Comparison of ENCODE assay signal across 9 cellular contexts in genomic region chrX:9530848-9531274, GRCh38.
DNase-seq lines count a peak whose midpoint lies in the region; ATAC-seq and TF ChIP-seq lines count a peak whose summit lies in the region.
"Had no signal": no experiment of that assay in that cellular context is flagged by ENCODE, and none has a peak within 500 bp of the region (broad histone marks: within the 10 kb centered on the region; RNA-seq: fewer than 3 reads in every experiment).

No MANE protein-coding gene starts in this region.

- TF ChIP-seq CTCF in Panc1 (IDR thresholded peaks at IDR 0.05): no peak

- in situ Hi-C loops in Panc1 (cut with HindIII; ENCODE audit: low pct_unique_long_range_greater_than_20kb, low sequenced_read_pairs): no loop called here

- no TSS peak for BruUV-seq in Panc1 (replicated peaks; lab: Mats Ljungman, UMichigan)

- H3K9me3 ChIP-seq in Panc1 (ENCODE audit: control insufficient read depth, insufficient read depth, low read depth, low read length) (no peaks in the 10 kb centered on the region), aorta (ENCODE audit: control insufficient read depth, low read length) (no peaks in the 10 kb centered on the region)
- H3K9me3 ChIP-seq: upper lobe of left lung had no signal

- POLR2A ChIA-PET in Panc1 (lab: Charles Lee): no interaction called here

- CTCF ChIA-PET in Panc1 (lab: Charles Lee): interaction anchor here (0.6 kb wide), 1 partner anchor 198 kb away, joined by 7 read pairs; no protein-coding TSS in a partner anchor

- H3K4me3 ChIP-seq in Panc1 (ENCODE audit: low read depth in 2 of 2, low read length in 2 of 2) (no peak overlapping the region), aorta (ENCODE audit: low read length in 2 of 2) (no peak overlapping the region)
- H3K4me3 ChIP-seq: upper lobe of left lung had no signal

- H3K27me3 ChIP-seq in Panc1 (ENCODE audit: control insufficient read depth, insufficient read depth, low read length) (no peaks in the 10 kb centered on the region), aorta (ENCODE audit: control insufficient read depth in 1 of 2, insufficient read depth in 2 of 2, low read length in 1 of 2) (no peaks in the 10 kb centered on the region)
- H3K27me3 ChIP-seq: upper lobe of left lung had no signal

- WGBS in aorta, 2 donors: 1% methylated on average over 9 of the region's 9 CpGs

- intact Hi-C loops in Panc1 (cut with micrococcal nuclease; ENCODE audit: unreplicated experiment): no loop called here
- intact Hi-C loops in aorta (cut with DNase I): loop anchor here in 1 of 2 donors (5.0 to 10.0 kb wide), 3 partner anchors 64 to 186 kb away; partner anchors contain the start of gene TBL1X

- no peak overlapping the region for H3K27ac ChIP-seq in Panc1 (ENCODE audit: low read length)
- H3K27ac ChIP-seq in aorta (ENCODE audit: low read depth in 1 of 2, low read length in 2 of 2): no peak overlapping the region
- H3K27ac ChIP-seq: upper lobe of left lung had no signal

- peak; percentile 82 for ATAC-seq in GM19351 (IDR thresholded peaks at IDR 0.05; ENCODE audit: unreplicated experiment)
- ATAC-seq in Panc1: peak; percentile 62; the same call in 1 of the 2 replicates
- ATAC-seq in aorta (ENCODE audit: low FRiP score): peak; percentile 65

- H3K36me3 ChIP-seq in Panc1 (ENCODE audit: control insufficient read depth, insufficient read depth, low read length) (no peaks in the 10 kb centered on the region), aorta (ENCODE audit: control insufficient read depth in 1 of 2, insufficient read depth in 2 of 2, low read length in 1 of 2) (no peaks in the 10 kb centered on the region)
- H3K36me3 ChIP-seq: upper lobe of left lung had no signal

- H3K4me1 ChIP-seq in Panc1 (ENCODE audit: control insufficient read depth, insufficient read depth, low read length) (no peaks in the 10 kb centered on the region; the same call in 1 of the 2 replicates), aorta (ENCODE audit: control insufficient read depth in 1 of 2, insufficient read depth in 2 of 2, low read length in 2 of 2) (peaks cover 0 to 1% of the 10 kb centered on the region in 2 donors)

- DNase-seq in CD1c-positive myeloid dendritic cell (ENCODE audit: extremely low spot score): peak; percentile 4
- peak; percentile 10 for DNase-seq in HK-2 (ENCODE audit: unreplicated experiment)
- DNase-seq in Panc1 (ENCODE audit: low read depth, low spot score): no peak
- peak; percentile 12 for DNase-seq in activated T-helper 9 cell treated with anti-CD3 and anti-CD28 coated beads, Interleukin-2, amount 50 U/mL, for 16 hours (ENCODE audit: low read depth)
- peak; percentile 68 for DNase-seq in globus pallidus (ENCODE audit: low spot score)
- DNase-seq in pons (ENCODE audit: low spot score): peak; percentile 67
- peak; percentile 77 to 80 for DNase-seq in aorta
